13 cellular contexts compared by ENCODE assay signal in genomic region chr10:22420787-22421517, GRCh38.
DNase-seq lines count a peak whose midpoint lies in the region; TF ChIP-seq lines count a peak whose summit lies in the region.
"Had no signal": no experiment of that assay in that cellular context is flagged by ENCODE, and none has a peak within 500 bp of the region (broad histone marks: within the 10 kb centered on the region; RNA-seq: fewer than 3 reads in every experiment).

No MANE protein-coding gene starts in this region.

- CTCF ChIA-PET in CD4-positive, alpha-beta memory T cell (lab: Charles Lee; ENCODE audit: partially characterized antibody), result interaction anchor here (1.6 kb wide), 1 partner anchor 162 kb away, joined by 6 read pairs; no protein-coding TSS in a partner anchor

- H3K27ac ChIP-seq in CD4-positive, alpha-beta memory T cell (ENCODE audit: low read depth, low read length), result no peak overlapping the region
- H3K27ac ChIP-seq in SU-DHL-6 (ENCODE audit: low read depth, low read length), result no peak overlapping the region
- H3K27ac ChIP-seq: transverse colon had no signal

- no peaks in the 10 kb centered on the region for H3K36me3 Mint-ChIP-seq in CD4-positive, alpha-beta memory T cell
- no peaks in the 10 kb centered on the region for H3K36me3 Mint-ChIP-seq in endothelial cell (ENCODE audit: low read depth, unreplicated experiment)

- H3K27me3 Mint-ChIP-seq in CD4-positive, alpha-beta memory T cell, result no peaks in the 10 kb centered on the region
- no peaks in the 10 kb centered on the region for H3K27me3 Mint-ChIP-seq in endothelial cell (ENCODE audit: unreplicated experiment)

- H2AFZ ChIP-seq in SU-DHL-6 (ENCODE audit: low read depth, low read length, severe bottlenecking), result no peak overlapping the region

- no peaks in the 10 kb centered on the region for H3K9me2 ChIP-seq in SU-DHL-6 (replicated peaks; ENCODE audit: insufficient read depth, low read length)

- no peak overlapping the region for H3K4me2 ChIP-seq in SU-DHL-6 (ENCODE audit: low read depth, low read length, poor library complexity, severe bottlenecking)

- no peak overlapping the region for H3K27ac Mint-ChIP-seq in CD4-positive, alpha-beta memory T cell
- H3K27ac Mint-ChIP-seq in endothelial cell (ENCODE audit: unreplicated experiment), result no peak overlapping the region

- no peaks in the 10 kb centered on the region for H3F3A ChIP-seq in SU-DHL-6 (ENCODE audit: insufficient read depth)

- intact Hi-C loops in CD4-positive, alpha-beta memory T cell (cut with micrococcal nuclease), result loop anchor here (1.0 kb wide), 4 partner anchors 162 to 568 kb away; no protein-coding TSS in a partner anchor

- no peaks in the 10 kb centered on the region for H3K9me3 ChIP-seq in CD4-positive, alpha-beta memory T cell (ENCODE audit: control insufficient read depth in 1 of 2, low read length in 2 of 2)
- H3K9me3 ChIP-seq in SU-DHL-6 (ENCODE audit: insufficient read depth, low read length), result no peaks in the 10 kb centered on the region
- H3K9me3 ChIP-seq: transverse colon had no signal

- peaks cover 0 to 1% (median 0%) of the 10 kb centered on the region in 8 donors for H3K9me3 Mint-ChIP-seq in CD4-positive, alpha-beta memory T cell
- no peaks in the 10 kb centered on the region for H3K9me3 Mint-ChIP-seq in endothelial cell (ENCODE audit: unreplicated experiment)

- POLR2A ChIA-PET in CD4-positive, alpha-beta memory T cell (lab: Charles Lee; ENCODE audit: partially characterized antibody), result no interaction called here

- no peak overlapping the region for H3K9ac ChIP-seq in SU-DHL-6 (ENCODE audit: low read length)

- no peaks in the 10 kb centered on the region for H3K4me1 ChIP-seq in CD4-positive, alpha-beta memory T cell (ENCODE audit: insufficient read depth, low read length)
- H3K4me1 ChIP-seq: transverse colon had no signal

- H3K4me3 ChIP-seq in CD4-positive, alpha-beta memory T cell (ENCODE audit: low read length in 2 of 2), result no peak overlapping the region
- no peak overlapping the region for H3K4me3 ChIP-seq in SU-DHL-6 (ENCODE audit: insufficient read depth, low read length, poor library complexity, severe bottlenecking)
- H3K4me3 ChIP-seq: transverse colon had no signal

- no peak overlapping the region for H3K4me3 Mint-ChIP-seq in CD4-positive, alpha-beta memory T cell
- H3K4me3 Mint-ChIP-seq in endothelial cell (ENCODE audit: unreplicated experiment), result no peak overlapping the region

- TF ChIP-seq CTCF in SU-DHL-6 (IDR thresholded peaks at IDR 0.05; ENCODE audit: insufficient read depth, low read length, poor library complexity, severe bottlenecking), result peak; percentile 9
- TF ChIP-seq CTCF in endothelial cell (IDR thresholded peaks at IDR 0.05; ENCODE audit: unreplicated experiment), result no peak

- H3K27me3 ChIP-seq in CD4-positive, alpha-beta memory T cell (ENCODE audit: insufficient read depth, low read length), result no peaks in the 10 kb centered on the region
- no peaks in the 10 kb centered on the region for H3K27me3 ChIP-seq in SU-DHL-6 (ENCODE audit: low read length)
- H3K27me3 ChIP-seq: transverse colon had no signal

- peak in 4 of 5 donors; percentile 37 to 41 (median 39) for DNase-seq in CD4-positive, alpha-beta memory T cell
- DNase-seq in HCEC 1CT (peak; percentile 53), hepatic stellate cell (ENCODE audit: low spot score) (peak; percentile 24), DMS79 treated with DMSO at 0.1 percent for 48 hours (lab: John Stamatoyannopoulos, UW) (no peak), endothelial cell (ENCODE audit: low spot score) (no peak), NCI-H345 treated with DMSO at 0.1 percent for 48 hours (lab: John Stamatoyannopoulos, UW; ENCODE audit: unreplicated experiment) (no peak), NCI-H345 (lab: John Stamatoyannopoulos, UW) (no peak)
- DNase-seq: activated CD8-positive, alpha-beta memory T cell treated with anti-CD3 and anti-CD28 coated beads, Interleukin-2, amount 50 U/mL, for 4 hours; effector CD8-positive, alpha-beta T cell; H7; mesenchymal stem cell; transverse colon had no signal

- no peaks in the 10 kb centered on the region for H3K36me3 ChIP-seq in CD4-positive, alpha-beta memory T cell (ENCODE audit: insufficient read depth, low read length)
- no peaks in the 10 kb centered on the region for H3K36me3 ChIP-seq in SU-DHL-6 (ENCODE audit: low read length)
- H3K36me3 ChIP-seq: transverse colon had no signal

- no peaks in the 10 kb centered on the region for H3K4me1 Mint-ChIP-seq in CD4-positive, alpha-beta memory T cell
- H3K4me1 Mint-ChIP-seq in endothelial cell (ENCODE audit: unreplicated experiment), result peaks cover 8% of the 10 kb centered on the region

- no peaks in the 10 kb centered on the region for H3K79me2 ChIP-seq in SU-DHL-6 (ENCODE audit: insufficient read depth, low read length)

- no peaks in the 10 kb centered on the region for H4K20me1 ChIP-seq in SU-DHL-6 (ENCODE audit: low read depth, low read length)

Comparison
In these comparisons a context has a peak if more than half of its experiments do, and no peak if none do; other contexts are left out.
1. DNase-seq: peak in CD4-positive, alpha-beta memory T cell (4 of 5), HCEC 1CT (single experiment) and hepatic stellate cell (single experiment); none in DMS79 treated with DMSO at 0.1 percent for 48 hours (single experiment), endothelial cell (single experiment), NCI-H345 treated with DMSO at 0.1 percent for 48 hours (single experiment) and NCI-H345 (single experiment).